ENCODE assay signal across 8 cellular contexts in genomic region chr2:23926750-23927627, GRCh38. TPM values are rescaled to one million over a fixed set of nuclear protein-coding genes. Genes with fewer than 3 reads are reported as not detected.
A peak's percentile ranks its signal among the peaks of the same experiment; 100 is the strongest.
DNase-seq lines count a peak whose midpoint lies in the region; ATAC-seq, FAIRE-seq and TF ChIP-seq lines count a peak whose summit lies in the region.

TSS of gene ATAD2B (minus strand) at chr2:23927123. CDS start at chr2:23926770, 353 bp downstream.

- H3K27me3 Mint-ChIP-seq in T-cell (no peaks in the 10 kb centered on the region), progenitor cell of endocrine pancreas (no peaks in the 10 kb centered on the region)

- peak; percentile 51 to 97 (median 78) for TF ChIP-seq CTCF in adrenal gland (IDR thresholded peaks at IDR 0.05)
- TF ChIP-seq CTCF in progenitor cell of endocrine pancreas (IDR thresholded peaks at IDR 0.05; ENCODE audit: unreplicated experiment): peak; percentile 94

- intact Hi-C loops in adrenal gland (cut with DNase I) (loop anchor here (5.0 to 10.0 kb wide), 2 partner anchors 148 to 150 kb away; partner anchors contain the start of gene SF3B6 (in 2 of the 2)), left cardiac atrium (cut with DNase I) (loop anchor here in 1 of 2 donors (5.0 kb wide), 2 partner anchors 120 to 155 kb away; partner anchors contain the start of genes FKBP1B, TP53I3 and WDCP)

- peak; percentile 98 for FAIRE-seq in GM12892 (lab: Jason Lieb, UNC)

- POLR2A ChIA-PET in T-cell (lab: Charles Lee): interaction anchor here (0.5 to 3.0 kb wide), 18 partner anchors 9 to 149 kb away, joined by 3 to 23 read pairs (median 5); partner anchors contain the start of genes SF3B6 (in 2 of the 2), UBXN2A (in 2 of the 2) and WDCP (in 2 of the 2)

- H3K36me3 ChIP-seq in adrenal gland (replicated peaks in 1 of 2): no peaks in the 10 kb centered on the region

- H3K4me3 ChIP-seq in adrenal gland: peak within 1 kb of the TSS; percentile 17 to 97 (median 93)

- H3K4me1 Mint-ChIP-seq in T-cell: peaks cover 48 to 52% (median 49%) of the 10 kb centered on the region in 3 donors
- H3K4me1 Mint-ChIP-seq in progenitor cell of endocrine pancreas (ENCODE audit: low read depth): peaks cover 25% of the 10 kb centered on the region

- TF ChIP-seq POLR2A in GM12892 (IDR thresholded peaks at IDR 0.05; ENCODE audit: low read depth, low read length) (peak; percentile 96), adrenal gland (IDR thresholded peaks at IDR 0.05) (peak; percentile 67 to 93)

- peak within 1 kb of the TSS; percentile 97 for H3K27ac Mint-ChIP-seq in T-cell
- peak within 1 kb of the TSS; percentile 100 for H3K27ac Mint-ChIP-seq in progenitor cell of endocrine pancreas

- DNase-seq in GM12892 (ENCODE audit: insufficient read length) (peak; percentile 87), NCI-H1436 treated with DMSO at 0.1 percent for 48 hours (lab: John Stamatoyannopoulos, UW) (peak; percentile 60), T-cell (peak; percentile 81 to 96 (median 92)), adrenal gland (peak; percentile 87 to 96 (median 91)), left cardiac atrium (peak; percentile 91), progenitor cell of endocrine pancreas (ENCODE audit: low spot score, unreplicated experiment) (peak; percentile 94), ureter (ENCODE audit: low spot score) (peak; percentile 93)

- peaks cover 17 to 27% of the 10 kb centered on the region in 2 donors for H3K4me1 ChIP-seq in adrenal gland (replicated peaks in 1 of 2)

- H3K4me3 Mint-ChIP-seq in T-cell (peak within 1 kb of the TSS; percentile 94 to 98 (median 97)), progenitor cell of endocrine pancreas (ENCODE audit: low read depth) (peak within 1 kb of the TSS; percentile 96)

- peaks cover 5% of the 10 kb centered on the region for H3K36me3 Mint-ChIP-seq in T-cell
- peaks cover 4% of the 10 kb centered on the region for H3K36me3 Mint-ChIP-seq in progenitor cell of endocrine pancreas (ENCODE audit: insufficient read depth)

- H3K27ac ChIP-seq in adrenal gland: peak within 1 kb of the TSS; percentile 96 to 100 (median 99)

- H3K9me3 Mint-ChIP-seq in T-cell: no peaks in the 10 kb centered on the region
- no peaks in the 10 kb centered on the region for H3K9me3 Mint-ChIP-seq in progenitor cell of endocrine pancreas (ENCODE audit: low read depth)

- no peaks in the 10 kb centered on the region for H3K27me3 ChIP-seq in adrenal gland

- ATAC-seq in HG02852 (IDR thresholded peaks at IDR 0.05; ENCODE audit: unreplicated experiment): peak; percentile 67
- ATAC-seq in T-cell (replicated peaks in 1 of 4): peak; percentile 85 to 89 (median 88)
- peak; percentile 95 to 96 for ATAC-seq in left cardiac atrium

- no peaks in the 10 kb centered on the region for H3K9me3 ChIP-seq in adrenal gland (replicated peaks in 1 of 3)

- 0% methylated on average over 13 to 89 of the region's 89 CpGs for WGBS in adrenal gland, 4 donors

- CTCF ChIA-PET in T-cell (lab: Charles Lee): interaction anchor here (0.6 to 5.0 kb wide), 23 partner anchors 14 to 1113 kb away, joined by 3 to 54 read pairs (median 5); partner anchors contain the start of genes SF3B6 (in 1 of the 2), TP53I3 (in 1 of the 2), UBXN2A (in 1 of the 2) and WDCP (in 1 of the 2)

RNA-seq across cellular contexts. Expression of gene ATAD2B, which starts in this region (rescaled TPM):
- 9.0 TPM for polyA plus RNA-seq in GM12892 (2012; ENCODE audit: missing spikeins)
- total RNA-seq in T-cell: 10 to 100 TPM; 33.9 to 49.3 (median 40.6) TPM
- total RNA-seq in adrenal gland: 10 to 100 TPM in 7 of 8 donors, 1 to 10 TPM in 1; 3.4 to 26.7 (median 16.0) TPM
- polyA plus RNA-seq in adrenal gland: 1 to 10 TPM; 4.1 to 6.4 (median 5.9) TPM
- 10 to 100 TPM in 1 of 2 donors, 1 to 10 TPM in 1; 6.5 to 12.1 TPM for total RNA-seq in left cardiac atrium
- 34.8 and 38.3 TPM in 2 replicates for total RNA-seq in progenitor cell of endocrine pancreas
- total RNA-seq in ureter: 48.4 TPM

Comparison
In these comparisons a context has a peak if more than half of its experiments do, and no peak if none do; other contexts are left out.
1. Peak in every context shown above with its lines: DNase-seq, ATAC-seq, H3K4me3 ChIP-seq and H3K27ac ChIP-seq.